ENCODE assay signal across 8 cellular contexts in the genomic region with DNA sequence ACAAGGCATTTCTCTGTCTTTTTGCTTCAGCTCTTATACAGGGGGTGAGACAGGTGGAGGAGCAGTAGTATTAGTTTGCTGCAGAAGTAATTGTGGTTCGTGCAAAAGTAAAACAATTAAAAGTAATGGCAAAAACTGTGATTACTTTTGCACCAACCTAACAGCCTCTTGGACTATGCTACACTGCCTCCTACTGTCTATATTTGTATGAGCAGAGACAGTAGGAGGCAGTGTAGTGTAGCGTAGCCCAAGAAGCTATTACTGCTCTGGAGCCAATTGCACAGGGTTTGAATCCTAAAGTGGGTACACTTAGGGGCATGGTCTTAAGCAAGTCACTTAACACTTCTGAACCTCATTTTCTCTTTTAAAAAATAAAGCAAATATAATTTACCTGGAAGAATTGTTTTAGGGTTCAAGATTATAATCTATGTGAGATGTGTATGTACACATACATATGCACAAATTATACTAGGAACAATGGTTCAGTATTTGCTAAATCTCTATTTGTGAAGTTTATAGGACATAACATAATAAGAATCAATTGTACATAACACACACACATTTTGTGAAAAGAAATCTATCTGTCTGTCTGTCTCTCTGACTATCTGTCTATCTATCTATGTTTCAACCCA.
DNase-seq lines count a peak whose midpoint lies in the region; ATAC-seq and TF ChIP-seq lines count a peak whose summit lies in the region.

No MANE protein-coding gene starts in this region.

- H3K4me3 Mint-ChIP-seq in activated naive CD8-positive, alpha-beta T cell treated with anti-CD3 and anti-CD28 coated beads for 36 hours, result no peak overlapping the region

- H3K27me3 Mint-ChIP-seq in activated naive CD8-positive, alpha-beta T cell treated with anti-CD3 and anti-CD28 coated beads for 36 hours, result no peaks in the 10 kb centered on the region

- no peaks in the 10 kb centered on the region for H3K36me3 Mint-ChIP-seq in activated naive CD8-positive, alpha-beta T cell treated with anti-CD3 and anti-CD28 coated beads for 36 hours

- ATAC-seq in GM19043 (IDR thresholded peaks at IDR 0.05; ENCODE audit: low read depth, unreplicated experiment) (peak; percentile 69), HG03159 (IDR thresholded peaks at IDR 0.05; ENCODE audit: unreplicated experiment) (peak; percentile 75), SK-N-SH treated with all-trans-retinoic acid at 6 μM for 48 hours (peak; percentile 98), HG03378 (IDR thresholded peaks at IDR 0.05; ENCODE audit: unreplicated experiment) (no peak)

- H3K27ac Mint-ChIP-seq in activated naive CD8-positive, alpha-beta T cell treated with anti-CD3 and anti-CD28 coated beads for 36 hours, result no peak overlapping the region

- H3K4me1 Mint-ChIP-seq in activated naive CD8-positive, alpha-beta T cell treated with anti-CD3 and anti-CD28 coated beads for 36 hours, result no peaks in the 10 kb centered on the region

- DNase-seq in kidney tubule cell (ENCODE audit: low spot score) (peak; percentile 29), glomerular visceral epithelial cell (ENCODE audit: extremely low spot score) (no peak), 8988T (no peak)
- no peak for DNase-seq in activated naive CD8-positive, alpha-beta T cell treated with anti-CD3 and anti-CD28 coated beads for 36 hours

- H3K9me3 Mint-ChIP-seq in activated naive CD8-positive, alpha-beta T cell treated with anti-CD3 and anti-CD28 coated beads for 36 hours, result peaks cover 3% of the 10 kb centered on the region

TF ChIP-seq in SK-N-SH treated with all-trans-retinoic acid at 6 μM for 48 hours, 23 proteins besides CTCF, POLR2A, EP300 and RAD21:
- TF ChIP-seq ISL1 (CRISPR knock-in tag; IDR thresholded peaks at IDR 0.05) (no peak), SNAI2 (CRISPR knock-in tag; IDR thresholded peaks at IDR 0.05) (no peak), ZNF8 (CRISPR knock-in tag; IDR thresholded peaks at IDR 0.05) (no peak)
